In the genomic region with DNA sequence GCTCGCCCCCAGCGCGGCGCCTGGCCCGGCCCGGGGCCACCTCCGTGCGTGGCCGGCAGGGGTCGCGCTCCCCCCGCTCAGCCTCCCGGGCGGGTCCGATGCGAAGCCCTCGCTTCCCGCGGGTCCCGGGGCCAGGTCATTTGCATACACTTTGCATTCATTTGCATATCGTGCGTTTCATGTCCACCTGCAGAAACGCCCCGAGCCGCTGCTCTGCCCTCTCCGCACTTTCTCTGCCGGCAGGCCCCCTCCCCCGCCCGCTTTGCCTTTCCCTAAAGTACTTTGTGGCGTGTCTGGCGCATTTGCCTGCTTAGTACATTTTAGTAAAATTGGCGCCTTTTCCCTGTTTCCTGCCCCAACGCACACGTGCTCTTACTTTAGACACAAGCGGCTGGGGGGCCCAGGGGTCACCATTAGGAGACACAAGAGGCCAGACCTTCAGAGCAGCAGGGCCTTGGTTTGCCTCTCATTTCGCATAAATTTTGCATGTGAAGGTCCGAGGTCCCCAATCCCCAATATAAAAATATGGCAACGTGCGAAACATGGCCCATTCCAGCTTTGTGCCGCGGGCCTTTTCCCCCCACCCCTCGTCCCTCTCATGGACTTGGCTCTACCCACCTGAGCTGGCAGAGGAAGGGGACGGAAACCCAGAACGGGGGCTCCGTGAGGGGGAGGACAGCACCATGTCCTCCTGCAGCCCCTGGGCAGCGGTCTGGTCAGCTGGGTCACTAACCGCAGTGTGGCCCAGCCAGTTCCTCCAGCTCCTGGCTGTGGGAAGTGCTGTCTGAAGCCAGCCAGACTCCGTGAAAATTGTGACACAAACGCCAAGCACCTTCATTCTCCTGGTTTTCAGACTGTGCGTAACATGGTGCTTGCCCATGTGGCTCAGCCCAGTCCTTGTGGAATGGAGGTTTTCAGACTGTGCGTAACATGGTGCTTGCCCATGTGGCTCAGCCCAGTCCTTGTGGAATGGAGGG, we compare ENCODE assay signal across 8 cellular contexts. TPM values are rescaled to one million over a fixed set of nuclear protein-coding genes. Genes with fewer than 3 reads are reported as not detected.
DNase-seq lines count a peak whose midpoint lies in the region; ATAC-seq and TF ChIP-seq lines count a peak whose summit lies in the region.

No MANE protein-coding gene starts in this region.

- intact Hi-C loops in Panc1 (cut with micrococcal nuclease; ENCODE audit: unreplicated experiment) (no loop called here), sciatic nerve (cut with DNase I) (loop anchor here (5.0 kb wide), 1 partner anchor 275 kb away; a partner anchor contains a TSS)
- intact Hi-C loops in activated naive CD4-positive, alpha-beta T cell treated with anti-CD3 and anti-CD28 coated beads for 36 hours (cut with micrococcal nuclease), result loop anchor here (1.0 to 5.0 kb wide), 3 partner anchors 110 to 274 kb away; no protein-coding TSS in a partner anchor

- no peaks in the 10 kb centered on the region for H3K36me3 Mint-ChIP-seq in GM23338 (ENCODE audit: low read depth)
- H3K36me3 Mint-ChIP-seq in activated naive CD4-positive, alpha-beta T cell treated with anti-CD3 and anti-CD28 coated beads for 36 hours (ENCODE audit: low read depth), result no peaks in the 10 kb centered on the region

- TF ChIP-seq CTCF in DND-41 (IDR thresholded peaks at IDR 0.05; ENCODE audit: borderline replicate concordance, extremely low read depth, low read length, poor library complexity, severe bottlenecking) (peak; percentile 76), GM23338 (conservative IDR thresholded peaks at IDR 0.05; ENCODE audit: low read depth in 2 of 2) (peak; percentile 51 to 73), Panc1 (IDR thresholded peaks at IDR 0.05) (peak; percentile 90), right atrium auricular region (IDR thresholded peaks at IDR 0.05) (peak; percentile 71 to 83)

- H3K27ac ChIP-seq in DND-41 (ENCODE audit: low read length) (no peak overlapping the region), GM23338 (ENCODE audit: low read depth) (no peak overlapping the region), Panc1 (ENCODE audit: low read length) (no peak overlapping the region), right atrium auricular region (no peak overlapping the region)

- H2AFZ ChIP-seq in DND-41 (ENCODE audit: low read depth, low read length), result no peak overlapping the region
- peak overlapping the region; percentile 63 for H2AFZ ChIP-seq in GM23338

- CTCF ChIA-PET in Panc1 (lab: Charles Lee), result no interaction called here
- CTCF ChIA-PET in activated naive CD4-positive, alpha-beta T cell treated with anti-CD3 and anti-CD28 coated beads for 36 hours (lab: Charles Lee), result interaction anchor here (1.0 to 1.3 kb wide), 4 partner anchors 19 to 274 kb away, joined by 3 to 4 read pairs (median 3); no protein-coding TSS in a partner anchor

- DNase-seq in DND-41, result peak; percentile 76
- peak; percentile 92 for DNase-seq in GM23338 (ENCODE audit: low spot score)
- no peak for DNase-seq in Panc1 (ENCODE audit: low read depth, low spot score)
- DNase-seq in activated naive CD4-positive, alpha-beta T cell treated with anti-CD3 and anti-CD28 coated beads for 36 hours, result peak; percentile 61
- DNase-seq in right atrium auricular region (ENCODE audit: low spot score), result no peak
- DNase-seq in stimulated activated CD4-positive, alpha-beta T cell treated with anti-CD3 and anti-CD28 coated beads, Interleukin-15, amount 100 ng/mL, for 24 hours, result peak; percentile 70
- no peak for DNase-seq in sciatic nerve (ENCODE audit: low spot score)

- H3K4me1 ChIP-seq in DND-41 (ENCODE audit: insufficient read depth, low read length), result peaks cover 14% of the 10 kb centered on the region
- no peaks in the 10 kb centered on the region; the same call in 1 of the 2 replicates for H3K4me1 ChIP-seq in GM23338 (ENCODE audit: insufficient read depth)
- H3K4me1 ChIP-seq in Panc1 (ENCODE audit: control insufficient read depth, insufficient read depth, low read length), result no peaks in the 10 kb centered on the region
- peaks cover 0 to 39% of the 10 kb centered on the region in 2 donors for H3K4me1 ChIP-seq in right atrium auricular region

- in situ Hi-C loops in Panc1 (cut with HindIII; ENCODE audit: low pct_unique_long_range_greater_than_20kb, low sequenced_read_pairs), result no loop called here

- H3K4me3 ChIP-seq in DND-41 (ENCODE audit: low read depth in 1 of 2, low read length in 2 of 2), result peak overlapping the region in 1 of 2 experiments; percentile 51; a peak in 2 of 4 replicates
- peak overlapping the region; percentile 44; the same call in 1 of the 2 replicates for H3K4me3 ChIP-seq in GM23338
- H3K4me3 ChIP-seq in Panc1 (ENCODE audit: low read depth in 2 of 2, low read length in 2 of 2), result peak overlapping the region in 1 of 2 experiments; percentile 20; a peak in 1 of 4 replicates
- peak overlapping the region; percentile 63 to 74 for H3K4me3 ChIP-seq in right atrium auricular region

- POLR2A ChIA-PET in Panc1 (lab: Charles Lee), result interaction anchor here (0.6 kb wide), 1 partner anchor 250 kb away, joined by 3 read pairs; no protein-coding TSS in a partner anchor

- H3F3A ChIP-seq in GM23338 (replicated peaks; ENCODE audit: low read depth), result no peaks in the 10 kb centered on the region

- peaks cover 25% of the 10 kb centered on the region for H3K27me3 Mint-ChIP-seq in GM23338 (ENCODE audit: insufficient read depth, low read depth, poor library complexity)
- H3K27me3 Mint-ChIP-seq in activated naive CD4-positive, alpha-beta T cell treated with anti-CD3 and anti-CD28 coated beads for 36 hours (ENCODE audit: low read depth), result peaks cover 30% of the 10 kb centered on the region

- H3K9me3 Mint-ChIP-seq in GM23338, result no peaks in the 10 kb centered on the region
- H3K9me3 Mint-ChIP-seq in activated naive CD4-positive, alpha-beta T cell treated with anti-CD3 and anti-CD28 coated beads for 36 hours, result no peaks in the 10 kb centered on the region

- peaks cover 47% of the 10 kb centered on the region for H3K27me3 ChIP-seq in DND-41 (ENCODE audit: insufficient read depth, low read length, poor library complexity)
- peaks cover 27% of the 10 kb centered on the region for H3K27me3 ChIP-seq in GM23338 (ENCODE audit: insufficient read depth)
- no peaks in the 10 kb centered on the region for H3K27me3 ChIP-seq in Panc1 (ENCODE audit: control insufficient read depth, insufficient read depth, low read length)
- no peaks in the 10 kb centered on the region for H3K27me3 ChIP-seq in right atrium auricular region

- H3K9me2 ChIP-seq in GM23338 (ENCODE audit: insufficient read depth), result no peaks in the 10 kb centered on the region

- H3K9me3 ChIP-seq in DND-41 (ENCODE audit: insufficient read depth, low read length, severe bottlenecking), result no peaks in the 10 kb centered on the region
- no peaks in the 10 kb centered on the region for H3K9me3 ChIP-seq in Panc1 (ENCODE audit: control insufficient read depth, insufficient read depth, low read depth, low read length)
- H3K9me3 ChIP-seq in right atrium auricular region, result no peaks in the 10 kb centered on the region

- H4K20me1 ChIP-seq in DND-41 (ENCODE audit: insufficient read depth, low read length) (peaks cover 32% of the 10 kb centered on the region), GM23338 (replicated peaks; ENCODE audit: insufficient read depth) (no peaks in the 10 kb centered on the region)

- H3K79me2 ChIP-seq in DND-41 (ENCODE audit: insufficient read depth, low read length) (no peaks in the 10 kb centered on the region), GM23338 (replicated peaks; ENCODE audit: insufficient read depth) (no peaks in the 10 kb centered on the region)

- H3K4me3 Mint-ChIP-seq in GM23338, result peak overlapping the region; percentile 64
- peak overlapping the region; percentile 38 for H3K4me3 Mint-ChIP-seq in activated naive CD4-positive, alpha-beta T cell treated with anti-CD3 and anti-CD28 coated beads for 36 hours

- H3K4me2 ChIP-seq in DND-41 (ENCODE audit: insufficient read depth, low read length) (peak overlapping the region; percentile 71), GM23338 (peak overlapping the region; percentile 81)

- no TSS peak for BruUV-seq in Panc1 (replicated peaks; lab: Mats Ljungman, UMichigan)

- no peak overlapping the region for H3K27ac Mint-ChIP-seq in GM23338
- H3K27ac Mint-ChIP-seq in activated naive CD4-positive, alpha-beta T cell treated with anti-CD3 and anti-CD28 coated beads for 36 hours, result no peak overlapping the region

- no peaks in the 10 kb centered on the region; the same call in 2 of the 3 replicates for H3K4me1 Mint-ChIP-seq in GM23338
- H3K4me1 Mint-ChIP-seq in activated naive CD4-positive, alpha-beta T cell treated with anti-CD3 and anti-CD28 coated beads for 36 hours (ENCODE audit: low read depth), result peaks cover 2% of the 10 kb centered on the region

- peak; percentile 81 for ATAC-seq in DND-41 (ENCODE audit: insufficient read depth, low read depth)
- peak; percentile 70 for ATAC-seq in GM23338
- peak; percentile 74 for ATAC-seq in Panc1
- ATAC-seq in HG03439 (IDR thresholded peaks at IDR 0.05; ENCODE audit: unreplicated experiment), result no peak
- ATAC-seq in sciatic nerve, result no peak

- H3K9ac ChIP-seq in DND-41 (ENCODE audit: low read depth, low read length), result peak overlapping the region; percentile 32; the same call in 1 of the 2 replicates

- no peaks in the 10 kb centered on the region for H3K36me3 ChIP-seq in DND-41 (ENCODE audit: insufficient read depth, low read length)
- H3K36me3 ChIP-seq in GM23338 (ENCODE audit: insufficient read depth), result no peaks in the 10 kb centered on the region
- no peaks in the 10 kb centered on the region for H3K36me3 ChIP-seq in Panc1 (ENCODE audit: control insufficient read depth, insufficient read depth, low read length)
- H3K36me3 ChIP-seq in right atrium auricular region, result no peaks in the 10 kb centered on the region

RNA-seq across cellular contexts. Expression of a gene that starts 34.8 kb away (rescaled TPM):
- 0.85 and 1.5 TPM in 2 replicates for total RNA-seq in GM23338 (2014; rRNA removed; shearing (Covaris generic))
- 0.70 and 0.87 TPM in 2 replicates for polyA plus RNA-seq in GM23338 (2016; fragmentation: Nextera tagmentation; extraction: Ambion mirVana)
- total RNA-seq in Panc1 (2021; ENCODE audit: unreplicated experiment), result 13.7 TPM
- polyA plus RNA-seq in Panc1 (2012; ENCODE audit: insufficient read length), result 22.0 TPM
- total RNA-seq in activated naive CD4-positive, alpha-beta T cell treated with anti-CD3 and anti-CD28 coated beads for 36 hours, result not detected
- 1 to 10 TPM; 1.1 to 2.6 TPM for total RNA-seq in right atrium auricular region
- total RNA-seq in sciatic nerve, result 8.2 TPM

Comparison
In these comparisons a context has a peak if more than half of its experiments do, and no peak if none do; other contexts are left out.
1. ATAC-seq: peak in DND-41 (single experiment), GM23338 (single experiment) and Panc1 (single experiment); none in HG03439 (single experiment) and sciatic nerve (single experiment).
2. DNase-seq: peak in DND-41 (single experiment), GM23338 (single experiment), activated naive CD4-positive, alpha-beta T cell treated with anti-CD3 and anti-CD28 coated beads for 36 hours (single experiment) and stimulated activated CD4-positive, alpha-beta T cell treated with anti-CD3 and anti-CD28 coated beads, Interleukin-15, amount 100 ng/mL, for 24 hours (single experiment); none in Panc1 (single experiment), right atrium auricular region (single experiment) and sciatic nerve (single experiment).
3. Peak in every context shown above with its lines, with median percentiles within 50 percentile points of each other: CTCF ChIP-seq.